8 cellular contexts compared by ENCODE assay signal in genomic region chr3:57544181-57545125, GRCh38. TPM values are rescaled to one million over a fixed set of nuclear protein-coding genes. Genes with fewer than 3 reads are reported as not detected.
DNase-seq lines count a peak whose midpoint lies in the region; ATAC-seq and TF ChIP-seq lines count a peak whose summit lies in the region.

Gene DNAH12 (minus strand): TSS chr3:57544344. CDS start chr3:57542870, 1,474 bp downstream.

- TF ChIP-seq CTCF in MCF 10A (IDR thresholded peaks at IDR 0.05; ENCODE audit: unreplicated experiment) = no peak

- H3K27me3 Mint-ChIP-seq in MCF 10A (ENCODE audit: insufficient read depth, unreplicated experiment) = no peaks in the 10 kb centered on the region

- peak within 1 kb of the TSS; percentile 54 for H3K4me3 Mint-ChIP-seq in MCF 10A (ENCODE audit: unreplicated experiment)

- no peaks in the 10 kb centered on the region for H3K9me3 Mint-ChIP-seq in MCF 10A (ENCODE audit: unreplicated experiment)

- POLR2A ChIA-PET in MCF 10A (lab: Yijun Ruan, JAX) = interaction anchor here (3.0 kb wide), 1 partner anchor 12 kb away, joined by 20 read pairs; the partner anchor contains the start of gene PDE12

- intact Hi-C loops in MCF 10A (cut with micrococcal nuclease) = no loop called here

- H3K36me3 Mint-ChIP-seq in MCF 10A (ENCODE audit: insufficient read depth, unreplicated experiment) = no peaks in the 10 kb centered on the region

- H3K27ac Mint-ChIP-seq in MCF 10A (ENCODE audit: low read depth, unreplicated experiment) = no peak within 1 kb of the TSS

- CTCF ChIA-PET in MCF 10A (lab: Yijun Ruan, JAX) = interaction anchor here (0.7 to 0.9 kb wide), 2 partner anchors 47 to 624 kb away, joined by 3 read pairs; no protein-coding TSS in a partner anchor

- no peaks in the 10 kb centered on the region for H3K4me1 Mint-ChIP-seq in MCF 10A (ENCODE audit: insufficient read depth, unreplicated experiment)

- peak; percentile 36 for DNase-seq in activated CD4-positive, alpha-beta T cell treated with anti-CD3 and anti-CD28 coated beads for 48 hours
- no peak for DNase-seq in activated CD4-positive, alpha-beta T cell treated with anti-CD3 and anti-CD28 coated beads for 4 hours
- DNase-seq in NCI-H2081 treated with DMSO at 0.1 percent for 48 hours (lab: John Stamatoyannopoulos, UW) (peak; percentile 42), MCF 10A (ENCODE audit: unreplicated experiment) (no peak), left lobe of liver (ENCODE audit: low spot score) (no peak)

- BruUV-seq in MCF 10A (replicated peaks; lab: Mats Ljungman, UMichigan) = no TSS peak

- ATAC-seq in left lobe of liver = peak; percentile 51
- ATAC-seq in HG03432 (IDR thresholded peaks at IDR 0.05; ENCODE audit: unreplicated experiment) = no peak
- no peak for ATAC-seq in GM19035 (IDR thresholded peaks at IDR 0.05; ENCODE audit: unreplicated experiment)
- ATAC-seq in HG03045 (IDR thresholded peaks at IDR 0.05; ENCODE audit: unreplicated experiment) = no peak

RNA-seq across cellular contexts. Expression of gene DNAH12, which starts in this region (rescaled TPM):
- 0.47 and 0.58 TPM in 2 replicates for total RNA-seq in MCF 10A (2022)
- 0.20 TPM for total RNA-seq in left lobe of liver

Comparison
In these comparisons a context has a peak if more than half of its experiments do, and no peak if none do; other contexts are left out.
1. DNase-seq: peak in activated CD4-positive, alpha-beta T cell treated with anti-CD3 and anti-CD28 coated beads for 48 hours (single experiment) and NCI-H2081 treated with DMSO at 0.1 percent for 48 hours (single experiment); none in activated CD4-positive, alpha-beta T cell treated with anti-CD3 and anti-CD28 coated beads for 4 hours (0 of 2), MCF 10A (single experiment) and left lobe of liver (single experiment).
2. Peak in ATAC-seq in left lobe of liver; RNA of the gene not detected or under 1 TPM.